In the genomic region with DNA sequence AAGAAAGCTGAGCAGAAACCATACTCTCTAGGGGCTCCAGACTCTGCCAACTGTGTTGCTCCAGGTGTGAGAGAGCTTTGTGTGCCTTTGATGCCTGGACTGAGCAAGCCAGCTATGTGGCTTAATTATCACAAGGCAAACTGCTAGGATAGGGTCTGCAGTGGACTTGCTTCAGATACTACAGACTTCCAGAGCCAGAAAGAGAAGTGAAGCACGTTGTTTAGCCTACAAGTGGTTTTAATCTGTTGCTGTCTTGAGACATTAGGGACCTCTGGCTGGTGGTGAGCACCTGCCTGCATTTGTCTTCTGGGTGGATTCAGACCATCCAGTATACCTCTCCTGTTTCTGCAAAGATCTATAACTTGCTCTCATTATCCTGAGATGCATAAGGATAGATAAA, we compare ENCODE assay signal across 21 cellular contexts.
"Had no signal": no experiment of that assay in that cellular context is flagged by ENCODE, and none has a peak within 500 bp of the region (broad histone marks: within the 10 kb centered on the region; RNA-seq: fewer than 3 reads in every experiment).

No MANE protein-coding gene starts in this region.

- H3K4me1 ChIP-seq: lower lobe of right lung, transverse colon had no signal

- H3K27ac ChIP-seq: hepatocyte, left ventricle myocardium inferior, lower lobe of right lung, ovary, right atrium auricular region, sigmoid colon, skin epidermis, thoracic aorta, transverse colon had no signal

- H3K36me3 ChIP-seq: left ventricle myocardium inferior, lower lobe of right lung, ovary, right atrium auricular region, sigmoid colon, thoracic aorta, transverse colon had no signal

- H3K4me2 ChIP-seq: hepatocyte had no signal

- H3K9me3 ChIP-seq: left ventricle myocardium inferior, lower lobe of right lung, ovary, right atrium auricular region, sigmoid colon, thoracic aorta, transverse colon had no signal

- DNase-seq: dermis blood vessel endothelial cell; erythroblast; foreskin melanocyte; head of caudate nucleus; kidney; left cardiac atrium; left ventricle myocardium inferior; lower lobe of right lung; natural killer cell; nucleus accumbens; ovary; sigmoid colon; stimulated activated CD4-positive, alpha-beta T cell treated with anti-CD3 and anti-CD28 coated beads, Interleukin-2, amount 100 ng/mL, for 24 hours; stimulated activated CD4-positive, alpha-beta T cell treated with anti-CD3 and anti-CD28 coated beads, Interleukin-4, amount 100 ng/mL, for 4 hours; stimulated activated naive B cell treated with anti-CD40 and anti-IgM and Interleukin-4, amounts not matched to agents 10 μg/mL and 1 μg/mL and 100 μg/mL, for 72 hours; stimulated activated naive CD8-positive, alpha-beta T cell treated with anti-CD3 and anti-CD28 coated beads, Interleukin-15, amount 100 ng/mL, for 72 hours; transverse colon had no signal

- H3K4me3 ChIP-seq: hepatocyte, left ventricle myocardium inferior, lower lobe of right lung, ovary, right atrium auricular region, sigmoid colon, skin epidermis, thoracic aorta, transverse colon had no signal

- H3K27me3 ChIP-seq: hepatocyte, ovary, right atrium auricular region, sigmoid colon, transverse colon had no signal
